In the genomic region with DNA sequence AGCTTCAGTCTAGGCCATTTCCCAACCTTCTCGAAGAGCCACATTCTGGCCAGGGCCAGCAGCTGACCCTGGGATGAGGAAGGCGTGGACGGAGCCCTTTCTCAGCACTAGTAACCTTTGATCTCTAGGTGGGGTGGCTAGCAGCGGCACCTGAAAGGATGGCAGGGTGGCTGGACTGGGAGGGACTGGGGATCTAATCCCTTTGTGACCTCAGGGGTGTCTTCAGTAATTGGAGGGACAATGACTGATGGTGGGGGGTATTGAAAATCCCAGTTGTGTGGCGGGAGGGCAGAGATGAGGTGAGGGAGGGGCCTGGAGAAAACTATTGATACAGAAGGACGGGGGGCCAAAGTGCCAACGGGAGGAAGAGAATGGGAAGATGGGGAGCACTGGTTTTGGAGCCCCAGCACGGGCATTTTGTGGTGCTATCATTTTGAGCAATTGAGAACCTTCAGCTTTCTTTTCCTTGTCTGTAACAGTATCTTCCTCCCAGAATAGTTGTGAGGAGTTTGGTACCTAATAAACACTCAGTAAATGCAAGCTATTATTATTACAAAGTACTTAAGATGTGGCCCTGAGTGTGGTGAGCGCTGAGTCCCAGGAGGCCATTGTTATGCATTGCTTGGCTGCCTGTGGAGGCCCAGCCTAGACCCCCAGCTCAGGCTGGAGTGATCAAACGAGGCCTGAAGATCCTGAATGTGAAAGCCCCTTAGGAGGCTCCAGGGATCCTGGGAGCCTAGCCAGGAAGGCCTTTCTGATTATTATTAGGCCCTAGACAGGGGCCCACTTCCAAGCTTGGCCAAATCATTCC, we compare ENCODE assay signal across 25 cellular contexts. TPM values are rescaled to one million over a fixed set of nuclear protein-coding genes. Genes with fewer than 3 reads are reported as not detected.
A peak's percentile ranks its signal among the peaks of the same experiment; 100 is the strongest.
DNase-seq lines count a peak whose midpoint lies in the region; ATAC-seq and TF ChIP-seq lines count a peak whose summit lies in the region.
"Had no signal": no experiment of that assay in that cellular context is flagged by ENCODE, and none has a peak within 500 bp of the region (broad histone marks: within the 10 kb centered on the region; RNA-seq: fewer than 3 reads in every experiment).

No MANE protein-coding gene starts in this region.

- H3K27ac ChIP-seq in GM23338 (ENCODE audit: low read depth) (peak overlapping the region; percentile 65), OCI-LY3 (ENCODE audit: low read length) (peak overlapping the region; percentile 94), spleen (no peak overlapping the region)
- H3K27ac ChIP-seq: esophagus muscularis mucosa, gastrocnemius medialis, RWPE1 had no signal

- peaks cover 17% of the 10 kb centered on the region for H3F3A ChIP-seq in GM23338 (replicated peaks; ENCODE audit: low read depth)

- H3K4me3 ChIP-seq in GM23338 (peak overlapping the region; percentile 10), OCI-LY3 (ENCODE audit: low read length) (no peak overlapping the region), spleen (no peak overlapping the region)
- H3K4me3 ChIP-seq: esophagus muscularis mucosa, gastrocnemius medialis had no signal

- H3K79me2 ChIP-seq in GM23338 (replicated peaks; ENCODE audit: insufficient read depth) (no peaks in the 10 kb centered on the region), OCI-LY3 (ENCODE audit: low read length) (peaks cover 28% of the 10 kb centered on the region)

- peak; percentile 94 for ATAC-seq in GM23338
- no peak for ATAC-seq in GM18511 (IDR thresholded peaks at IDR 0.05; ENCODE audit: unreplicated experiment)
- ATAC-seq: CD8-positive, alpha-beta T cell; gastrocnemius medialis; left lobe of liver; SK-N-SH treated with all-trans-retinoic acid at 6 μM for 48 hours had no signal

- H3K9me3 Mint-ChIP-seq in GM23338: peaks cover 15% of the 10 kb centered on the region; the same call in 2 of the 3 replicates
- H3K9me3 Mint-ChIP-seq: CD8-positive, alpha-beta T cell; mesothelial cell of epicardium; neural crest cell had no signal

- WGBS in spleen, 5 donors: 69 to 81% (median 80%) methylated on average over 10 of the region's 10 CpGs

- no peak overlapping the region for H3K9ac ChIP-seq in OCI-LY3 (ENCODE audit: low read length)

- H3K9me2 ChIP-seq in GM23338 (ENCODE audit: insufficient read depth): no peaks in the 10 kb centered on the region

- H3K36me3 ChIP-seq in GM23338 (ENCODE audit: insufficient read depth) (no peaks in the 10 kb centered on the region), OCI-LY3 (replicated peaks; ENCODE audit: low read depth, low read length) (no peaks in the 10 kb centered on the region), spleen (no peaks in the 10 kb centered on the region)
- H3K36me3 ChIP-seq: esophagus muscularis mucosa, gastrocnemius medialis had no signal

- peak overlapping the region; percentile 22; the same call in 1 of the 2 replicates for H3K27ac Mint-ChIP-seq in GM23338
- H3K27ac Mint-ChIP-seq: activated naive CD8-positive, alpha-beta T cell; CD8-positive, alpha-beta T cell; mesothelial cell of epicardium had no signal

- H3K4me1 Mint-ChIP-seq in GM23338: peaks cover 66% of the 10 kb centered on the region

- peaks cover 16% of the 10 kb centered on the region for H3K27me3 Mint-ChIP-seq in GM23338 (ENCODE audit: insufficient read depth, low read depth, poor library complexity)
- H3K27me3 Mint-ChIP-seq: activated naive CD8-positive, alpha-beta T cell had no signal

- H2AFZ ChIP-seq in GM23338 (no peak overlapping the region), OCI-LY3 (ENCODE audit: low read depth, low read length) (no peak overlapping the region)

- no peaks in the 10 kb centered on the region; the same call in 1 of the 2 replicates for H3K27me3 ChIP-seq in GM23338 (ENCODE audit: insufficient read depth)
- no peaks in the 10 kb centered on the region for H3K27me3 ChIP-seq in OCI-LY3 (ENCODE audit: low read depth, low read length)
- H3K27me3 ChIP-seq in spleen (replicated peaks in 1 of 7): no peaks in the 10 kb centered on the region
- H3K27me3 ChIP-seq: esophagus muscularis mucosa, gastrocnemius medialis had no signal

- DNase-seq in GM23338 (ENCODE audit: low spot score) (peak; percentile 89), iPS-NIHi11 (ENCODE audit: low spot score) (peak; percentile 64), spleen (peak; percentile 24)
- no peak for DNase-seq in stimulated activated CD4-positive, alpha-beta T cell treated with anti-CD3 and anti-CD28 coated beads, Interleukin-4, amount 100 ng/mL, for 1 hour
- DNase-seq in activated T-cell treated with anti-CD3 and anti-CD28 coated beads, Interleukin-2, amount 50 U/mL, for 1 hour: no peak
- DNase-seq: activated CD4-positive, CD25-positive, alpha-beta regulatory T cell treated with anti-CD3 and anti-CD28 coated beads, Interleukin-2, amount 50 U/mL, for 72 hours; CD8-positive, alpha-beta T cell; cerebellar nuclear complex; effector CD8-positive, alpha-beta T cell; gastrocnemius medialis; NCI-H1105; NCI-H2081; NCI-H510A treated with DMSO at 0.1 percent for 48 hours; T1000 had no signal

- peak overlapping the region; percentile 51 for H3K4me3 Mint-ChIP-seq in GM23338
- H3K4me3 Mint-ChIP-seq: activated naive CD8-positive, alpha-beta T cell; CD8-positive, alpha-beta T cell; mesothelial cell of epicardium; neural crest cell had no signal

- TF ChIP-seq CTCF in GM23338 (conservative IDR thresholded peaks at IDR 0.05; ENCODE audit: low read depth in 2 of 2) (0 out of 4 replicates have a peak, but pooled peaks of 1 of the 2 experiments have one; percentile 6), OCI-LY3 (IDR thresholded peaks at IDR 0.05; ENCODE audit: low read depth, low read length) (no peak), spleen (IDR thresholded peaks at IDR 0.05 in 8 of 11, conservative IDR thresholded peaks at IDR 0.05 in 3 of 11) (no peak)

- H3K4me2 ChIP-seq in GM23338: peak overlapping the region; percentile 71
- H3K4me2 ChIP-seq in OCI-LY3 (ENCODE audit: low read length): peak overlapping the region; percentile 76

- H3K9me3 ChIP-seq in OCI-LY3 (ENCODE audit: insufficient read depth, low read length) (no peaks in the 10 kb centered on the region), spleen (no peaks in the 10 kb centered on the region)
- H3K9me3 ChIP-seq: esophagus muscularis mucosa, gastrocnemius medialis had no signal

- TF ChIP-seq POLR2A in spleen (IDR thresholded peaks at IDR 0.05): no peak

- peaks cover 9% of the 10 kb centered on the region; the same call in 1 of the 3 replicates for H3K36me3 Mint-ChIP-seq in GM23338 (ENCODE audit: low read depth)
- H3K36me3 Mint-ChIP-seq: CD8-positive, alpha-beta T cell; mesothelial cell of epicardium had no signal

- H4K20me1 ChIP-seq in GM23338 (replicated peaks; ENCODE audit: insufficient read depth): no peaks in the 10 kb centered on the region
- no peaks in the 10 kb centered on the region for H4K20me1 ChIP-seq in OCI-LY3 (ENCODE audit: insufficient read depth, low read length)

- intact Hi-C loops in spleen (cut with DNase I; ENCODE audit: low total_unique reads): no loop called here

- peaks cover 74% of the 10 kb centered on the region for H3K4me1 ChIP-seq in GM23338 (ENCODE audit: insufficient read depth)
- H3K4me1 ChIP-seq in OCI-LY3 (ENCODE audit: low read length): peaks cover 36% of the 10 kb centered on the region
- peaks cover 0 to 11% (median under 1%) of the 10 kb centered on the region in 6 donors for H3K4me1 ChIP-seq in spleen

TF ChIP-seq in GM23338, 12 proteins besides CTCF, POLR2A, EP300 and RAD21 (continues in another document):
- peak; percentile 92 for TF ChIP-seq ZNF114 (CRISPR knock-in tag; IDR thresholded peaks at IDR 0.05)
- TF ChIP-seq EZH2 (IDR thresholded peaks at IDR 0.05; ENCODE audit: low read depth, unreplicated experiment): no peak
- TF ChIP-seq, protein P1, sequence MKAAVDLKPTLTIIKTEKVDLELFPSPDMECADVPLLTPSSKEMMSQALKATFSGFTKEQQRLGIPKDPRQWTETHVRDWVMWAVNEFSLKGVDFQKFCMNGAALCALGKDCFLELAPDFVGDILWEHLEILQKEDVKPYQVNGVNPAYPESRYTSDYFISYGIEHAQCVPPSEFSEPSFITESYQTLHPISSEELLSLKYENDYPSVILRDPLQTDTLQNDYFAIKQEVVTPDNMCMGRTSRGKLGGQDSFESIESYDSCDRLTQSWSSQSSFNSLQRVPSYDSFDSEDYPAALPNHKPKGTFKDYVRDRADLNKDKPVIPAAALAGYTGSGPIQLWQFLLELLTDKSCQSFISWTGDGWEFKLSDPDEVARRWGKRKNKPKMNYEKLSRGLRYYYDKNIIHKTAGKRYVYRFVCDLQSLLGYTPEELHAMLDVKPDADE (IDR thresholded peaks at IDR 0.05): no peak
- peak; percentile 57 for TF ChIP-seq POLR2AphosphoS5 (IDR thresholded peaks at IDR 0.05; ENCODE audit: low read depth)

RNA-seq across cellular contexts. Expression of a gene that starts 37.3 kb away (rescaled TPM):
- 101 and 120 TPM in 2 replicates for total RNA-seq in GM23338 (2014; rRNA removed; shearing (Covaris generic))
- polyA plus RNA-seq in GM23338 (2016; fragmentation: Nextera tagmentation; extraction: Ambion mirVana) (166 and 172 TPM in 2 replicates), spleen (100 to 1,000 TPM; 101 to 132 (median 103) TPM)
- 100 to 1,000 TPM in 2 of 7 donors, 10 to 100 TPM in 5; 64.3 to 120 (median 94.3) TPM for total RNA-seq in spleen

RNA-seq across cellular contexts. Expression of a gene that starts 41.3 kb away (rescaled TPM):
- total RNA-seq in GM23338 (2014; rRNA removed; shearing (Covaris generic)): 0.39 TPM in 1 of 2 replicates, not detected in the other
- 0.30 and 0.66 TPM in 2 replicates for polyA plus RNA-seq in GM23338 (2016; fragmentation: Nextera tagmentation; extraction: Ambion mirVana)
- total RNA-seq in spleen: 100 to 1,000 TPM in 6 of 7 donors, 10 to 100 TPM in 1; 99.7 to 166 (median 130) TPM
- 10 to 100 TPM; 24.2 to 49.8 (median 43.6) TPM for polyA plus RNA-seq in spleen

RNA-seq across cellular contexts. Expression of a gene that starts 53.0 kb away (rescaled TPM):
- not detected in 2 replicates for total RNA-seq in GM23338 (2014; rRNA removed; shearing (Covaris generic))
- polyA plus RNA-seq in GM23338 (2016; fragmentation: Nextera tagmentation; extraction: Ambion mirVana): not detected in 2 replicates
- under 1 TPM in 1 of 7 donors, not detected in 6; 0.24 TPM for total RNA-seq in spleen
- under 1 TPM in 1 of 3 donors, not detected in 2; 0.03 TPM for polyA plus RNA-seq in spleen
- total RNA-seq: astrocyte; CD8-positive, alpha-beta T cell; esophagus muscularis mucosa; gastrocnemius medialis; H4; left lobe of liver; mesothelial cell of epicardium; neural crest cell had no signal

Comparison
In these comparisons a context has a peak if more than half of its experiments do, and no peak if none do; other contexts are left out.
1. DNase-seq: peak in GM23338 (single experiment), iPS-NIHi11 (single experiment) and spleen (single experiment); none in stimulated activated CD4-positive, alpha-beta T cell treated with anti-CD3 and anti-CD28 coated beads, Interleukin-4, amount 100 ng/mL, for 1 hour (single experiment) and activated T-cell treated with anti-CD3 and anti-CD28 coated beads, Interleukin-2, amount 50 U/mL, for 1 hour (single experiment).
2. H3K27ac ChIP-seq: peak in GM23338 (single experiment) and OCI-LY3 (single experiment); none in spleen (0 of 8).
3. RNA of a gene that starts 41.3 kb away (total RNA-seq): 99.7 to 166 TPM in spleen; 0.39 TPM in GM23338; every median in the first group is over 10 times any median in the second.